11 cellular contexts compared by ENCODE assay signal in genomic region chr6:37005827-37006514, GRCh38. TPM values are rescaled to one million over a fixed set of nuclear protein-coding genes. Genes with fewer than 3 reads are reported as not detected.
DNase-seq lines count a peak whose midpoint lies in the region; ATAC-seq, FAIRE-seq and TF ChIP-seq lines count a peak whose summit lies in the region.
"Had no signal": no experiment of that assay in that cellular context is flagged by ENCODE, and none has a peak within 500 bp of the region (broad histone marks: within the 10 kb centered on the region; RNA-seq: fewer than 3 reads in every experiment).

No MANE protein-coding gene starts in this region.

- H3K4me3 ChIP-seq in BLaER1: peak overlapping the region; percentile 56
- H3K4me3 ChIP-seq in HepG2 (replicated peaks in 1 of 3; ENCODE audit: insufficient read depth in 1 of 3, low read depth in 2 of 3, low read length in 3 of 3): no peak overlapping the region
- H3K4me3 ChIP-seq: SJSA1 had no signal

- TF ChIP-seq CTCF in HepG2 (CRISPR knock-in tag; IDR thresholded peaks at IDR 0.05) (no peak), progenitor cell of endocrine pancreas (IDR thresholded peaks at IDR 0.05; ENCODE audit: unreplicated experiment) (no peak)

- in situ Hi-C loops in HepG2 (cut with HindIII; ENCODE audit: extremely low pct_ligation_motif_present, low pct_unique_long_range_greater_than_20kb): no loop called here

- FAIRE-seq in HepG2 (lab: Jason Lieb, UNC): no peak
- FAIRE-seq: islet of Langerhans had no signal

- H3K36me3 ChIP-seq in BLaER1 (no peaks in the 10 kb centered on the region), HepG2 (replicated peaks in 1 of 2; ENCODE audit: control insufficient read depth in 1 of 2, insufficient read depth in 2 of 2, low read length in 2 of 2) (no peaks in the 10 kb centered on the region)
- H3K36me3 ChIP-seq: SJSA1 had no signal

- 50% methylated on average over 12 of the region's 12 CpGs for WGBS in HepG2 (ENCODE audit: low lambda C conversion rate)

- H2AFZ ChIP-seq in HepG2 (ENCODE audit: low read length): no peak overlapping the region

- TF ChIP-seq EP300 in HepG2 (IDR thresholded peaks at IDR 0.05; ENCODE audit: low read depth in 2 of 2, low read length in 2 of 2) (no peak), HepG2 (CRISPR knock-in tag; IDR thresholded peaks at IDR 0.05; ENCODE audit: borderline replicate concordance) (no peak)

- TF ChIP-seq RAD21 in HepG2 (CRISPR knock-in tag; IDR thresholded peaks at IDR 0.05): no peak

- H3K27ac Mint-ChIP-seq in progenitor cell of endocrine pancreas: no peak overlapping the region

- POLR2A ChIA-PET in HepG2 (lab: Yijun Ruan, JAX): no interaction called here

- no peak overlapping the region for H3K4me3 Mint-ChIP-seq in progenitor cell of endocrine pancreas (ENCODE audit: low read depth)

- no peaks in the 10 kb centered on the region for H3K9me3 Mint-ChIP-seq in progenitor cell of endocrine pancreas (ENCODE audit: low read depth)

- H3K27ac ChIP-seq in BLaER1: peak overlapping the region; percentile 89
- H3K27ac ChIP-seq in HepG2 (ENCODE audit: extremely low read length, insufficient read depth, low read length): no peak overlapping the region
- H3K27ac ChIP-seq: SJSA1 had no signal

- no peaks in the 10 kb centered on the region for H3K36me3 Mint-ChIP-seq in progenitor cell of endocrine pancreas (ENCODE audit: insufficient read depth)

- H3K4me1 Mint-ChIP-seq in progenitor cell of endocrine pancreas (ENCODE audit: low read depth): no peaks in the 10 kb centered on the region

- H3K79me2 ChIP-seq in HepG2 (ENCODE audit: insufficient read depth, low read length): no peaks in the 10 kb centered on the region

- H3K4me1 ChIP-seq in BLaER1 (peaks cover 93% of the 10 kb centered on the region), HepG2 (ENCODE audit: insufficient read depth, low read length) (no peaks in the 10 kb centered on the region)

- H4K20me1 ChIP-seq in BLaER1 (no peaks in the 10 kb centered on the region), HepG2 (ENCODE audit: insufficient read depth, low read length) (no peaks in the 10 kb centered on the region)

- H3K4me2 ChIP-seq in BLaER1 (peak overlapping the region; percentile 96), HepG2 (ENCODE audit: low read depth, low read length) (peak overlapping the region; percentile 8; the same call in 1 of the 2 replicates)

- ATAC-seq in GM19372 (IDR thresholded peaks at IDR 0.05; ENCODE audit: low read depth, unreplicated experiment) (peak; percentile 3), HepG2 (no peak), HG03097 (IDR thresholded peaks at IDR 0.05; ENCODE audit: low FRiP score, unreplicated experiment) (no peak), HG02981 (IDR thresholded peaks at IDR 0.05; ENCODE audit: unreplicated experiment) (no peak)

- CTCF ChIA-PET in HepG2 (lab: Yijun Ruan, JAX; ENCODE audit: low intra/inter-chr PET ratio, low total read pairs): no interaction called here

- peaks cover 16% of the 10 kb centered on the region for H3K27me3 Mint-ChIP-seq in progenitor cell of endocrine pancreas

- BruUV-seq in HepG2 (replicated peaks; lab: Mats Ljungman, UMichigan): no TSS peak

- H3K27me3 ChIP-seq in BLaER1 (no peaks in the 10 kb centered on the region), HepG2 (ENCODE audit: control insufficient read depth in 1 of 2, insufficient read depth in 2 of 2, low read length in 2 of 2) (peaks cover 3 to 78% of the 10 kb centered on the region in 2 experiments; a peak in 3 of 5 replicates)
- H3K27me3 ChIP-seq: SJSA1 had no signal

- H3K9ac ChIP-seq in BLaER1 (peak overlapping the region; percentile 43), HepG2 (ENCODE audit: insufficient read depth, low read depth, low read length) (no peak overlapping the region)

- DNase-seq in NAMALWA (ENCODE audit: low spot score) (peak; percentile 58), HepG2 (ENCODE audit: low spot score) (no peak), progenitor cell of endocrine pancreas (ENCODE audit: low spot score, unreplicated experiment) (no peak)
- DNase-seq in NK-92 treated with Interleukin-12 subunit alpha and Interleukin-12 subunit beta, amount 100 ng/mL, for 24 hours (lab: John Stamatoyannopoulos, UW): no peak

- no peak for TF ChIP-seq POLR2A in HepG2 (IDR thresholded peaks at IDR 0.05; ENCODE audit: insufficient read depth in 1 of 2, low read depth in 2 of 2, low read length in 2 of 2)

- no peaks in the 10 kb centered on the region for H3K9me3 ChIP-seq in BLaER1
- no peaks in the 10 kb centered on the region for H3K9me3 ChIP-seq in HepG2 (ENCODE audit: low read length)
- H3K9me3 ChIP-seq: SJSA1 had no signal

- intact Hi-C loops in HepG2 (cut with micrococcal nuclease; ENCODE audit: unreplicated experiment): no loop called here

RNA-seq across cellular contexts. Expression of gene FGD2, which starts 0.5 kb away (rescaled TPM):
- not detected in 2 replicates for total RNA-seq in HepG2 (2016; rRNA removed; fragmentation: Illumina TruSeq; extraction: Trizol)
- not detected in 2 replicates for total RNA-seq in HepG2 (2016; cell fraction: cytosol; rRNA removed; fragmentation: Illumina TruSeq; extraction: Trizol; ENCODE audit: low read depth)
- not detected in 2 replicates for total RNA-seq in HepG2 (2016; cell fraction: insoluble cytoplasmic fraction; rRNA removed; fragmentation: Illumina TruSeq; extraction: Trizol)
- not detected in 2 replicates for total RNA-seq in HepG2 (2016; cell fraction: membrane; rRNA removed; fragmentation: Illumina TruSeq; extraction: Trizol)
- not detected in 2 replicates for total RNA-seq in HepG2 (2016; cell fraction: nucleus; rRNA removed; fragmentation: Illumina TruSeq; extraction: Trizol)
- 0.03 TPM in 1 of 2 replicates, not detected in the other for polyA plus RNA-seq in HepG2 (2011; rRNA removed)
- polyA plus RNA-seq in HepG2 (2011; cell fraction: cytosol; rRNA removed): not detected in 2 replicates
- polyA plus RNA-seq in HepG2 (2011; cell fraction: nucleus; rRNA removed): 0.13 and 0.17 TPM in 2 replicates
- polyA plus RNA-seq in HepG2 (2012): not detected in 2 replicates
- polyA plus RNA-seq in HepG2 (2016; cell fraction: cytosol; fragmentation: Illumina TruSeq; extraction: Trizol; ENCODE audit: low read depth): not detected in 2 replicates
- not detected in 2 replicates for polyA plus RNA-seq in HepG2 (2016; cell fraction: insoluble cytoplasmic fraction; fragmentation: Illumina TruSeq; extraction: Trizol; ENCODE audit: low read depth)
- not detected in 2 replicates for polyA plus RNA-seq in HepG2 (2016; cell fraction: membrane; fragmentation: Illumina TruSeq; extraction: Trizol; ENCODE audit: low read depth)
- polyA plus RNA-seq in HepG2 (2016; cell fraction: nucleus; fragmentation: Illumina TruSeq; extraction: Trizol; ENCODE audit: insufficient read depth, low read depth): not detected in 2 replicates
- not detected in 2 replicates for polyA minus RNA-seq in HepG2 (2011; rRNA and poly(A)+ RNA removed; ENCODE audit: low replicate concordance)
- polyA minus RNA-seq in HepG2 (2011; cell fraction: cytosol; rRNA and poly(A)+ RNA removed): not detected in 2 replicates
- 0.25 TPM in 1 of 2 replicates, not detected in the other for polyA minus RNA-seq in HepG2 (2011; cell fraction: nucleus; rRNA and poly(A)+ RNA removed)
- total RNA-seq in progenitor cell of endocrine pancreas: not detected in 2 replicates
- total RNA-seq: Daoy, SJSA1 had no signal

RNA-seq across cellular contexts. Expression of gene MTCH1, which starts 20.0 kb away (rescaled TPM):
- total RNA-seq in HepG2 (2016; rRNA removed; fragmentation: Illumina TruSeq; extraction: Trizol): 115 and 144 TPM in 2 replicates
- total RNA-seq in HepG2 (2016; cell fraction: cytosol; rRNA removed; fragmentation: Illumina TruSeq; extraction: Trizol; ENCODE audit: low read depth): 53.5 and 64.3 TPM in 2 replicates
- total RNA-seq in HepG2 (2016; cell fraction: insoluble cytoplasmic fraction; rRNA removed; fragmentation: Illumina TruSeq; extraction: Trizol): 99.7 and 146 TPM in 2 replicates
- total RNA-seq in HepG2 (2016; cell fraction: membrane; rRNA removed; fragmentation: Illumina TruSeq; extraction: Trizol): 112 and 127 TPM in 2 replicates
- 129 and 139 TPM in 2 replicates for total RNA-seq in HepG2 (2016; cell fraction: nucleus; rRNA removed; fragmentation: Illumina TruSeq; extraction: Trizol)
- polyA plus RNA-seq in HepG2 (2011; rRNA removed): 86.2 and 96.1 TPM in 2 replicates
- polyA plus RNA-seq in HepG2 (2011; cell fraction: cytosol; rRNA removed): 84.5 and 90.6 TPM in 2 replicates
- 168 and 184 TPM in 2 replicates for polyA plus RNA-seq in HepG2 (2011; cell fraction: nucleus; rRNA removed)
- 90.8 and 127 TPM in 2 replicates for polyA plus RNA-seq in HepG2 (2012)
- polyA plus RNA-seq in HepG2 (2016; cell fraction: cytosol; fragmentation: Illumina TruSeq; extraction: Trizol; ENCODE audit: low read depth): 50.6 and 64.6 TPM in 2 replicates
- polyA plus RNA-seq in HepG2 (2016; cell fraction: insoluble cytoplasmic fraction; fragmentation: Illumina TruSeq; extraction: Trizol; ENCODE audit: low read depth): 92.2 and 107 TPM in 2 replicates
- polyA plus RNA-seq in HepG2 (2016; cell fraction: membrane; fragmentation: Illumina TruSeq; extraction: Trizol; ENCODE audit: low read depth): 86.2 and 95.7 TPM in 2 replicates
- 185 and 196 TPM in 2 replicates for polyA plus RNA-seq in HepG2 (2016; cell fraction: nucleus; fragmentation: Illumina TruSeq; extraction: Trizol; ENCODE audit: insufficient read depth, low read depth)
- 134 and 163 TPM in 2 replicates for polyA minus RNA-seq in HepG2 (2011; rRNA and poly(A)+ RNA removed; ENCODE audit: low replicate concordance)
- 32.2 and 36.3 TPM in 2 replicates for polyA minus RNA-seq in HepG2 (2011; cell fraction: cytosol; rRNA and poly(A)+ RNA removed)
- polyA minus RNA-seq in HepG2 (2011; cell fraction: nucleus; rRNA and poly(A)+ RNA removed): 109 and 138 TPM in 2 replicates
- 145 and 146 TPM in 2 replicates for total RNA-seq in progenitor cell of endocrine pancreas

RNA-seq across cellular contexts. Expression of gene PI16, which starts 51.4 kb away (rescaled TPM):
- total RNA-seq in HepG2 (2016; rRNA removed; fragmentation: Illumina TruSeq; extraction: Trizol) (not detected in 2 replicates), progenitor cell of endocrine pancreas (not detected in 2 replicates)
- not detected in 2 replicates for total RNA-seq in HepG2 (2016; cell fraction: cytosol; rRNA removed; fragmentation: Illumina TruSeq; extraction: Trizol; ENCODE audit: low read depth)
- not detected in 2 replicates for total RNA-seq in HepG2 (2016; cell fraction: insoluble cytoplasmic fraction; rRNA removed; fragmentation: Illumina TruSeq; extraction: Trizol)
- total RNA-seq in HepG2 (2016; cell fraction: membrane; rRNA removed; fragmentation: Illumina TruSeq; extraction: Trizol): not detected in 2 replicates
- not detected in 2 replicates for total RNA-seq in HepG2 (2016; cell fraction: nucleus; rRNA removed; fragmentation: Illumina TruSeq; extraction: Trizol)
- polyA plus RNA-seq in HepG2 (2011; rRNA removed): not detected in 2 replicates
- polyA plus RNA-seq in HepG2 (2011; cell fraction: cytosol; rRNA removed): not detected in 2 replicates
- polyA plus RNA-seq in HepG2 (2011; cell fraction: nucleus; rRNA removed): not detected in 2 replicates
- not detected in 2 replicates for polyA plus RNA-seq in HepG2 (2012)
- not detected in 2 replicates for polyA plus RNA-seq in HepG2 (2016; cell fraction: cytosol; fragmentation: Illumina TruSeq; extraction: Trizol; ENCODE audit: low read depth)
- not detected in 2 replicates for polyA plus RNA-seq in HepG2 (2016; cell fraction: insoluble cytoplasmic fraction; fragmentation: Illumina TruSeq; extraction: Trizol; ENCODE audit: low read depth)
- not detected in 2 replicates for polyA plus RNA-seq in HepG2 (2016; cell fraction: membrane; fragmentation: Illumina TruSeq; extraction: Trizol; ENCODE audit: low read depth)
- polyA plus RNA-seq in HepG2 (2016; cell fraction: nucleus; fragmentation: Illumina TruSeq; extraction: Trizol; ENCODE audit: insufficient read depth, low read depth): not detected in 2 replicates
- 0.33 TPM in 1 of 2 replicates, not detected in the other for polyA minus RNA-seq in HepG2 (2011; rRNA and poly(A)+ RNA removed; ENCODE audit: low replicate concordance)
- not detected in 2 replicates for polyA minus RNA-seq in HepG2 (2011; cell fraction: cytosol; rRNA and poly(A)+ RNA removed)
- not detected in 2 replicates for polyA minus RNA-seq in HepG2 (2011; cell fraction: nucleus; rRNA and poly(A)+ RNA removed)
- total RNA-seq: SJSA1 had no signal
